In the genomic region with DNA sequence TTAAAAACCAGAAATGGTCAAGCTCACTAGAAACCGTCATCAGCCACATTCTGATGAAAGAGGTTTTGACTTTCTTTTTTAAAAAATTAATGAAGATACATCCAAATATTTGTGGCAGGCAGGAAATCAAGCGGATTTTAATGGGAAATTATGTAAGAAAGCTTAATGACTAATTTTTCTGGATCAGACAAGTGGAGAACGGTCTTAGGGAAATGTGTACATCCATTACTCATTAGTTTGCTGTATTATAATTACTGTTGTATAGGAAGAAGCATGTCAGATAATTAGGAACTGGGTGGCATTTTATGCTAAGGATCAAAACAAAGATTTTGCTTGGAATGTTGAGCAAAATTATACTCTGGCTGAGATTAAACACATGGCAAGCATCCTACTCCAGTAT, we compare ENCODE assay signal across 27 cellular contexts.
"Had no signal": no experiment of that assay in that cellular context is flagged by ENCODE, and none has a peak within 500 bp of the region (broad histone marks: within the 10 kb centered on the region; RNA-seq: fewer than 3 reads in every experiment).

No MANE protein-coding gene starts in this region.

- H3K27me3 Mint-ChIP-seq: activated CD8-positive, alpha-beta T cell treated with anti-CD3 and anti-CD28 coated beads for 36 hours; memory B cell had no signal

- H3K4me1 Mint-ChIP-seq: activated naive CD4-positive, alpha-beta T cell treated with anti-CD3 and anti-CD28 coated beads, Interleukin-2, amount 50 U/mL, for 24 hours; activated naive CD8-positive, alpha-beta T cell treated with anti-CD3 and anti-CD28 coated beads, Interleukin-2, amount 50 U/mL, for 24 hours; activated T-helper 17 cell treated with anti-CD3 and anti-CD28 coated beads, Interleukin-2, amount 50 U/mL, for 72 hours; immature natural killer cell; memory B cell; naive thymus-derived CD8-positive, alpha-beta T cell; stimulated activated naive B cell treated with anti-CD40 and anti-IgM and Interleukin-4, amounts not matched to agents 10 μg/mL and 1 μg/mL and 100 μg/mL, for 72 hours had no signal

- H3K27ac ChIP-seq: breast epithelium had no signal

- DNase-seq: activated CD4-positive, alpha-beta T cell treated with anti-CD3 and anti-CD28 coated beads for 1 hour; activated CD4-positive, alpha-beta T cell treated with anti-CD3 and anti-CD28 coated beads, Interleukin-2, amount 50 U/mL, for 1 hour; activated CD8-positive, alpha-beta T cell treated with anti-CD3 and anti-CD28 coated beads for 36 hours; activated gamma-delta T cell treated with Interleukin-2 at 50 U/mL for 16 hours; activated naive CD8-positive, alpha-beta T cell treated with anti-CD3 and anti-CD28 coated beads, Interleukin-2, amount 50 U/mL, for 24 hours; activated T-cell treated with anti-CD3 and anti-CD28 coated beads, Interleukin-2, amount 50 U/mL, for 4 hours; amygdala; effector CD8-positive, alpha-beta T cell; erythroblast; hippocampal formation; immature natural killer cell; midbrain; naive thymus-derived CD8-positive, alpha-beta T cell; occipital lobe; stimulated activated CD4-positive, alpha-beta T cell treated with anti-CD3 and anti-CD28 coated beads, Interleukin-15, amount 100 ng/mL, for 24 hours; stimulated activated CD4-positive, alpha-beta T cell treated with anti-CD3 and anti-CD28 coated beads, Interleukin-2, amount 100 ng/mL, for 24 hours; stimulated activated naive B cell treated with anti-CD40 and anti-IgM and Interleukin-4, amounts not matched to agents 10 μg/mL and 1 μg/mL and 100 μg/mL, for 72 hours; SW 1271 had no signal

- H3K36me3 ChIP-seq: breast epithelium, tibial nerve had no signal

- H3K4me1 ChIP-seq: breast epithelium had no signal

- H3K4me3 Mint-ChIP-seq: activated CD8-positive, alpha-beta T cell treated with anti-CD3 and anti-CD28 coated beads for 36 hours; activated naive CD4-positive, alpha-beta T cell treated with anti-CD3 and anti-CD28 coated beads, Interleukin-2, amount 50 U/mL, for 24 hours; activated naive CD8-positive, alpha-beta T cell treated with anti-CD3 and anti-CD28 coated beads, Interleukin-2, amount 50 U/mL, for 24 hours; activated T-cell treated with anti-CD3 and anti-CD28 coated beads, Interleukin-2, amount 50 U/mL, for 4 hours; activated T-helper 17 cell treated with anti-CD3 and anti-CD28 coated beads, Interleukin-2, amount 50 U/mL, for 72 hours; central memory CD8-positive, alpha-beta T cell; immature natural killer cell; memory B cell; naive thymus-derived CD8-positive, alpha-beta T cell; neural crest cell; stimulated activated naive B cell treated with anti-CD40 and anti-IgM and Interleukin-4, amounts not matched to agents 10 μg/mL and 1 μg/mL and 100 μg/mL, for 72 hours; T-helper 1 cell treated with Interleukin-12 subunit alpha and Interleukin-12 subunit beta and Interleukin-4 antibody, amounts not matched to agents 30 μg/mL and 1 μg/mL, for 36 hours had no signal

- H3K27me3 ChIP-seq: breast epithelium, tibial nerve had no signal

- H3K9me3 Mint-ChIP-seq: activated CD8-positive, alpha-beta T cell treated with anti-CD3 and anti-CD28 coated beads for 36 hours; activated naive CD4-positive, alpha-beta T cell treated with anti-CD3 and anti-CD28 coated beads, Interleukin-2, amount 50 U/mL, for 24 hours; activated naive CD8-positive, alpha-beta T cell treated with anti-CD3 and anti-CD28 coated beads, Interleukin-2, amount 50 U/mL, for 24 hours; activated T-cell treated with anti-CD3 and anti-CD28 coated beads, Interleukin-2, amount 50 U/mL, for 4 hours; activated T-helper 17 cell treated with anti-CD3 and anti-CD28 coated beads, Interleukin-2, amount 50 U/mL, for 72 hours; central memory CD8-positive, alpha-beta T cell; memory B cell; neural crest cell; T-helper 1 cell treated with Interleukin-12 subunit alpha and Interleukin-12 subunit beta and Interleukin-4 antibody, amounts not matched to agents 30 μg/mL and 1 μg/mL, for 36 hours had no signal

- H3K9me3 ChIP-seq: breast epithelium had no signal

- H3K27ac Mint-ChIP-seq: activated CD8-positive, alpha-beta T cell treated with anti-CD3 and anti-CD28 coated beads for 36 hours; activated naive CD4-positive, alpha-beta T cell treated with anti-CD3 and anti-CD28 coated beads, Interleukin-2, amount 50 U/mL, for 24 hours; activated naive CD8-positive, alpha-beta T cell treated with anti-CD3 and anti-CD28 coated beads, Interleukin-2, amount 50 U/mL, for 24 hours; activated T-helper 17 cell treated with anti-CD3 and anti-CD28 coated beads, Interleukin-2, amount 50 U/mL, for 72 hours; immature natural killer cell; memory B cell; naive thymus-derived CD8-positive, alpha-beta T cell; stimulated activated naive B cell treated with anti-CD40 and anti-IgM and Interleukin-4, amounts not matched to agents 10 μg/mL and 1 μg/mL and 100 μg/mL, for 72 hours; T-helper 1 cell treated with Interleukin-12 subunit alpha and Interleukin-12 subunit beta and Interleukin-4 antibody, amounts not matched to agents 30 μg/mL and 1 μg/mL, for 36 hours had no signal

- H3K4me3 ChIP-seq: breast epithelium, tibial nerve had no signal

- ATAC-seq: activated CD8-positive, alpha-beta T cell treated with anti-CD3 and anti-CD28 coated beads for 36 hours; activated naive CD8-positive, alpha-beta T cell treated with anti-CD3 and anti-CD28 coated beads, Interleukin-2, amount 50 U/mL, for 24 hours; activated T-cell treated with anti-CD3 and anti-CD28 coated beads, Interleukin-2, amount 50 U/mL, for 4 hours; activated T-helper 17 cell treated with anti-CD3 and anti-CD28 coated beads, Interleukin-2, amount 50 U/mL, for 72 hours; naive thymus-derived CD8-positive, alpha-beta T cell; right cardiac atrium; stimulated activated naive B cell treated with anti-CD40 and anti-IgM and Interleukin-4, amounts not matched to agents 10 μg/mL and 1 μg/mL and 100 μg/mL, for 72 hours had no signal

- H3K36me3 Mint-ChIP-seq: activated naive CD4-positive, alpha-beta T cell treated with anti-CD3 and anti-CD28 coated beads, Interleukin-2, amount 50 U/mL, for 24 hours; immature natural killer cell; memory B cell; naive thymus-derived CD8-positive, alpha-beta T cell; stimulated activated naive B cell treated with anti-CD40 and anti-IgM and Interleukin-4, amounts not matched to agents 10 μg/mL and 1 μg/mL and 100 μg/mL, for 72 hours had no signal
